In genomic region chrX:48598645-48599044, GRCh38 we compare ENCODE assay signal across 8 cellular contexts. TPM values are rescaled to one million over a fixed set of nuclear protein-coding genes. Genes with fewer than 3 reads are reported as not detected.
DNase-seq lines count a peak whose midpoint lies in the region; ATAC-seq and TF ChIP-seq lines count a peak whose summit lies in the region.

No MANE protein-coding gene starts in this region.

- TF ChIP-seq CTCF in ascending aorta (IDR thresholded peaks at IDR 0.05) (no peak), GM13977 (IDR thresholded peaks at IDR 0.05; ENCODE audit: extremely low read depth, insufficient read depth, missing control alignments) (no peak)

- peaks cover 8% of the 10 kb centered on the region for H3K4me1 Mint-ChIP-seq in activated CD4-positive, alpha-beta T cell treated with anti-CD3 and anti-CD28 coated beads for 36 hours

- no peak overlapping the region for H2AFZ ChIP-seq in mesenchymal stem cell (ENCODE audit: low read depth, low read length)

- peak overlapping the region; percentile 87 for H4K8ac ChIP-seq in mesenchymal stem cell (ENCODE audit: low read length)

- H3K4ac ChIP-seq in mesenchymal stem cell (ENCODE audit: low read depth in 1 of 2, low read length in 2 of 2) = peak overlapping the region; percentile 89 to 94

- H2BK5ac ChIP-seq in mesenchymal stem cell (ENCODE audit: low read depth, low read length, poor library complexity, severe bottlenecking) = no peak overlapping the region

- peak overlapping the region; percentile 86 for H4K91ac ChIP-seq in mesenchymal stem cell (ENCODE audit: low read length)

- H3K27ac Mint-ChIP-seq in activated CD4-positive, alpha-beta T cell treated with anti-CD3 and anti-CD28 coated beads for 36 hours = no peak overlapping the region

- H3K9ac ChIP-seq in mesenchymal stem cell (ENCODE audit: low read length) = peak overlapping the region; percentile 92

- H3K27ac ChIP-seq in ascending aorta = peak overlapping the region in 1 of 2 donors; percentile 94
- H3K27ac ChIP-seq in mesenchymal stem cell (ENCODE audit: low read length, poor library complexity, severe bottlenecking) = no peak overlapping the region
- peak overlapping the region; percentile 99 for H3K27ac ChIP-seq in temporal lobe (ENCODE audit: low read depth, low read length)

- no peaks in the 10 kb centered on the region for H3K9me3 ChIP-seq in ascending aorta
- no peaks in the 10 kb centered on the region for H3K9me3 ChIP-seq in mesenchymal stem cell (ENCODE audit: control insufficient read depth, low read length)

- peak overlapping the region; percentile 59 to 68 for H3K4me3 ChIP-seq in ascending aorta
- peak overlapping the region in 1 of 2 experiments; percentile 78 for H3K4me3 ChIP-seq in mesenchymal stem cell (ENCODE audit: insufficient read depth in 1 of 2, low read depth in 1 of 2, low read length in 2 of 2)

- H2BK120ac ChIP-seq in mesenchymal stem cell (ENCODE audit: low read depth, low read length) = no peak overlapping the region

- POLR2A ChIA-PET in activated CD4-positive, alpha-beta T cell treated with anti-CD3 and anti-CD28 coated beads for 36 hours (lab: Charles Lee) = interaction anchor here (0.7 kb wide), 1 partner anchor 51 kb away, joined by 6 read pairs; no protein-coding TSS in a partner anchor

- H2BK15ac ChIP-seq in mesenchymal stem cell (ENCODE audit: low read depth, poor library complexity, severe bottlenecking) = no peak overlapping the region

- H3K36me3 ChIP-seq in ascending aorta (peaks cover 16 to 31% of the 10 kb centered on the region in 2 donors), mesenchymal stem cell (ENCODE audit: control insufficient read depth in 1 of 2, insufficient read depth in 2 of 2, low read depth in 1 of 2, low read length in 2 of 2) (peaks cover 40 to 46% of the 10 kb centered on the region in 2 experiments)

- H2BK12ac ChIP-seq in mesenchymal stem cell (ENCODE audit: low read length in 2 of 2) = peak overlapping the region; percentile 23 to 94

- WGBS in mesenchymal stem cell = 98% methylated on average over 22 of the region's 24 CpGs

- H3K4me3 Mint-ChIP-seq in activated CD4-positive, alpha-beta T cell treated with anti-CD3 and anti-CD28 coated beads for 36 hours = peak overlapping the region; percentile 99

- peaks cover 11% of the 10 kb centered on the region for H3K79me1 ChIP-seq in mesenchymal stem cell (replicated peaks; ENCODE audit: low read length, poor library complexity, severe bottlenecking)

- CTCF ChIA-PET in activated CD4-positive, alpha-beta T cell treated with anti-CD3 and anti-CD28 coated beads for 36 hours (lab: Charles Lee) = interaction anchor here (0.5 kb wide), 1 partner anchor 59 kb away, joined by 5 read pairs; the partner anchor contains the start of gene TBC1D25

- in situ Hi-C loops in GM13977 (cut with MboI; ENCODE audit: low pct_unique_long_range_greater_than_20kb, low sequenced_read_pairs, unreplicated experiment) = no loop called here

- DNase-seq in activated CD4-positive, alpha-beta T cell treated with anti-CD3 and anti-CD28 coated beads for 36 hours = no peak
- DNase-seq in activated CD4-positive, alpha-beta T cell treated with anti-CD3 and anti-CD28 coated beads for 4 hours = no peak
- DNase-seq in ascending aorta (ENCODE audit: low spot score in 2 of 2) (no peak), mesenchymal stem cell (no peak), GM13977 (ENCODE audit: low spot score) (no peak)

- H3K4me1 ChIP-seq in ascending aorta (no peaks in the 10 kb centered on the region), mesenchymal stem cell (ENCODE audit: control insufficient read depth, insufficient read depth, low read depth, low read length) (peaks cover 4% of the 10 kb centered on the region)

- H3K9me3 Mint-ChIP-seq in activated CD4-positive, alpha-beta T cell treated with anti-CD3 and anti-CD28 coated beads for 36 hours (ENCODE audit: low read depth) = no peaks in the 10 kb centered on the region

- H3K27me3 Mint-ChIP-seq in activated CD4-positive, alpha-beta T cell treated with anti-CD3 and anti-CD28 coated beads for 36 hours = no peaks in the 10 kb centered on the region

- H3K27me3 ChIP-seq in ascending aorta = no peaks in the 10 kb centered on the region
- no peaks in the 10 kb centered on the region for H3K27me3 ChIP-seq in mesenchymal stem cell (ENCODE audit: control insufficient read depth in 1 of 2, insufficient read depth in 1 of 2, low read length in 2 of 2)

- peak overlapping the region; percentile 73 for H3K4me2 ChIP-seq in mesenchymal stem cell (ENCODE audit: low read length, poor library complexity, severe bottlenecking)

- H3K23ac ChIP-seq in mesenchymal stem cell (ENCODE audit: low read length in 2 of 2) = no peak overlapping the region

- intact Hi-C loops in activated CD4-positive, alpha-beta T cell treated with anti-CD3 and anti-CD28 coated beads for 36 hours (cut with DNase I, micrococcal nuclease) = loop anchor here in 1 of 2 experiments (1.0 to 5.0 kb wide), 4 partner anchors 76 to 484 kb away; partner anchors contain the start of genes EBP and SUV39H1
- intact Hi-C loops in ascending aorta (cut with DNase I) = loop anchor here (1.0 to 2.0 kb wide), 2 partner anchors 24 to 60 kb away; partner anchors contain the start of genes RBM3 and TBC1D25

- no peak for ATAC-seq in activated CD4-positive, alpha-beta T cell treated with anti-CD3 and anti-CD28 coated beads for 36 hours
- ATAC-seq in HG02678 (IDR thresholded peaks at IDR 0.05; ENCODE audit: unreplicated experiment) (no peak), HG02840 (IDR thresholded peaks at IDR 0.05; ENCODE audit: low FRiP score, unreplicated experiment) (no peak)

- no peak overlapping the region for H2AK5ac ChIP-seq in mesenchymal stem cell (ENCODE audit: low read length, severe bottlenecking)

- H3K14ac ChIP-seq in mesenchymal stem cell (ENCODE audit: low read length in 2 of 2) = peak overlapping the region in 1 of 2 experiments; percentile 75

- peaks cover 5% of the 10 kb centered on the region for H3K36me3 Mint-ChIP-seq in activated CD4-positive, alpha-beta T cell treated with anti-CD3 and anti-CD28 coated beads for 36 hours (ENCODE audit: low read depth)

- H3K18ac ChIP-seq in mesenchymal stem cell (ENCODE audit: low read depth in 1 of 2, low read length in 2 of 2) = peak overlapping the region in 1 of 2 experiments; percentile 85

RNA-seq across cellular contexts. Expression of gene WDR13, which starts 1.4 kb away (rescaled TPM):
- total RNA-seq in activated CD4-positive, alpha-beta T cell treated with anti-CD3 and anti-CD28 coated beads for 36 hours = 10 to 100 TPM; 27.2 to 39.4 TPM
- total RNA-seq in ascending aorta (87.1 TPM), temporal lobe (48.9 TPM)
- polyA plus RNA-seq in mesenchymal stem cell (2013, experiment 1 of 2) = 43.9 TPM
- 40.9 TPM for polyA plus RNA-seq in mesenchymal stem cell (2013, experiment 2 of 2)

RNA-seq across cellular contexts. Expression of gene RBM3, which starts 24.4 kb away (rescaled TPM):
- total RNA-seq in activated CD4-positive, alpha-beta T cell treated with anti-CD3 and anti-CD28 coated beads for 36 hours = 100 to 1,000 TPM; 164 to 202 TPM
- total RNA-seq in ascending aorta (119 TPM), temporal lobe (105 TPM)
- polyA plus RNA-seq in mesenchymal stem cell (2013, experiment 1 of 2) = 429 TPM
- 434 TPM for polyA plus RNA-seq in mesenchymal stem cell (2013, experiment 2 of 2)

RNA-seq across cellular contexts. Expression of gene TBC1D25, which starts 59.1 kb away (rescaled TPM):
- 10 to 100 TPM; 13.2 to 15.2 TPM for total RNA-seq in activated CD4-positive, alpha-beta T cell treated with anti-CD3 and anti-CD28 coated beads for 36 hours
- total RNA-seq in ascending aorta (8.2 TPM), temporal lobe (11.3 TPM)
- polyA plus RNA-seq in mesenchymal stem cell (2013, experiment 1 of 2) = 11.5 TPM
- 12.4 TPM for polyA plus RNA-seq in mesenchymal stem cell (2013, experiment 2 of 2)
